9 cellular contexts compared by ENCODE assay signal in the genomic region with DNA sequence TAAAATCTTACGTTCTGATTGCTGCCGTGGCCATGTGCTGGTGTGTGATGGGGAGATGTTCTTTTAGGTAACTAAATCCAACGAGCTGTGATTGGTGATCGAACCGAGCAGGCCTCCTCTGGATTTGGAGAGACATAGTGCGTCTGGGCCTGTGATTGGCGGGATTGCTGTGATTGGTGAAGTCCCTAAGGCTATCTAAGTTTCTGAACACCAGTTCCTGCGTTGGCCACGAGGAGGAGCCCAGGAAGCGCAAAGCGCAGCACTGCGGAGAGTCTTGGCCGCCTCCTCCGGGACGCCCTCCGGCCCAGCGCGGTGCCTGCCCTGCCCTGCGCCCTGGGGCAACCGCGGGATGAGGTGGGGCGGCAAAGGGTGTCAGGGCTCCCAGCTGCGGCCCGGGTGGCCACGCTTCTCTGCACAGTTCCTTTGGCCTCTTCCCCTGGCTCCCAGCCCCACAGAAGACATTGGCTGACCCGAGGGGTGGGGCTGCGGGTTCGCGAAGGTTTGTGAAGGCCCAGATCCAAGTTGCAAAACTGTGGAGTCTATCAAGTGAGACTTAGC. TPM values are rescaled to one million over a fixed set of nuclear protein-coding genes. Genes with fewer than 3 reads are reported as not detected.
DNase-seq lines count a peak whose midpoint lies in the region; FAIRE-seq and TF ChIP-seq lines count a peak whose summit lies in the region.
"Had no signal": no experiment of that assay in that cellular context is flagged by ENCODE, and none has a peak within 500 bp of the region (broad histone marks: within the 10 kb centered on the region; RNA-seq: fewer than 3 reads in every experiment).

No MANE protein-coding gene starts in this region.

- no peak for TF ChIP-seq EP300 in SK-N-SH (IDR thresholded peaks at IDR 0.05; ENCODE audit: borderline replicate concordance in 1 of 2, low read depth in 1 of 2, low read length in 1 of 2)

- H3K36me3 ChIP-seq in SK-N-SH (replicated peaks in 1 of 2; ENCODE audit: control insufficient read depth in 1 of 2, insufficient read depth in 2 of 2, low read length in 1 of 2) (no peaks in the 10 kb centered on the region), cardiac muscle cell (no peaks in the 10 kb centered on the region)

- no peaks in the 10 kb centered on the region for H3K79me2 ChIP-seq in SK-N-SH (ENCODE audit: insufficient read depth)

- TF ChIP-seq CTCF in LNCaP clone FGC (IDR thresholded peaks at IDR 0.05; ENCODE audit: control insufficient read depth, extremely low read depth, insufficient read depth) (peak; percentile 96), SK-N-SH (IDR thresholded peaks at IDR 0.05) (peak; percentile 76), cardiac muscle cell (IDR thresholded peaks at IDR 0.05; ENCODE audit: low read depth, low read length) (peak; percentile 87)

- H3K4me2 ChIP-seq in SK-N-SH = no peak overlapping the region

- POLR2A ChIA-PET in SK-N-SH (lab: Yijun Ruan, JAX) = no interaction called here

- H3F3A ChIP-seq in SK-N-SH (replicated peaks; ENCODE audit: insufficient read depth) = no peaks in the 10 kb centered on the region

- WGBS in SK-N-SH (ENCODE audit: low lambda C conversion rate) = 21% methylated on average over 12 of the region's 29 CpGs

- H3K27me3 ChIP-seq in SK-N-SH (ENCODE audit: insufficient read depth) (no peaks in the 10 kb centered on the region; the same call in 1 of the 2 replicates), cardiac muscle cell (no peaks in the 10 kb centered on the region)

- peaks cover 3% of the 10 kb centered on the region for H3K27me3 Mint-ChIP-seq in activated naive CD4-positive, alpha-beta T cell treated with anti-CD3 and anti-CD28 coated beads for 36 hours (ENCODE audit: low read depth)

- peak; percentile 80 for TF ChIP-seq RAD21 in SK-N-SH (IDR thresholded peaks at IDR 0.05; ENCODE audit: low read length)

- H3K9me3 ChIP-seq in SK-N-SH (no peaks in the 10 kb centered on the region), cardiac muscle cell (ENCODE audit: low read depth) (no peaks in the 10 kb centered on the region)

- intact Hi-C loops in activated naive CD4-positive, alpha-beta T cell treated with anti-CD3 and anti-CD28 coated beads for 36 hours (cut with micrococcal nuclease) = loop anchor here (1.0 to 5.0 kb wide), 6 partner anchors 73 to 479 kb away; a partner anchor contains a TSS
- intact Hi-C loops in posterior cingulate gyrus (cut with DNase I) = loop anchor here (5.0 kb wide), 3 partner anchors 79 to 294 kb away; no protein-coding TSS in a partner anchor

- no peak overlapping the region for H3K4me3 ChIP-seq in LNCaP clone FGC (ENCODE audit: low read depth, low read length)
- H3K4me3 ChIP-seq in SK-N-SH (ENCODE audit: low read depth in 2 of 2, low read length in 1 of 2) = no peak overlapping the region
- no peak overlapping the region for H3K4me3 ChIP-seq in cardiac muscle cell

- CTCF ChIA-PET in SK-N-SH (lab: Yijun Ruan, JAX) = interaction anchor here (0.6 to 3.5 kb wide), 28 partner anchors 9 to 272 kb away, joined by 3 to 48 read pairs (median 4); a partner anchor contains a TSS
- CTCF ChIA-PET in activated naive CD4-positive, alpha-beta T cell treated with anti-CD3 and anti-CD28 coated beads for 36 hours (lab: Charles Lee) = interaction anchor here (0.8 to 3.0 kb wide), 5 partner anchors 18 to 222 kb away, joined by 3 to 20 read pairs (median 3); no protein-coding TSS in a partner anchor

- H3K4me3 Mint-ChIP-seq in activated naive CD4-positive, alpha-beta T cell treated with anti-CD3 and anti-CD28 coated beads for 36 hours = peak overlapping the region; percentile 22

- no peaks in the 10 kb centered on the region for H3K9me3 Mint-ChIP-seq in activated naive CD4-positive, alpha-beta T cell treated with anti-CD3 and anti-CD28 coated beads for 36 hours

- peaks cover 0 to 2% of the 10 kb centered on the region in 2 experiments; a peak in 1 of 4 replicates for H3K4me1 ChIP-seq in SK-N-SH (ENCODE audit: control insufficient read depth in 1 of 2, insufficient read depth in 2 of 2, low read depth in 1 of 2, low read length in 1 of 2)
- H3K4me1 ChIP-seq in cardiac muscle cell (ENCODE audit: low read depth) = no peaks in the 10 kb centered on the region

- H4K20me1 ChIP-seq in SK-N-SH (ENCODE audit: insufficient read depth) = no peaks in the 10 kb centered on the region

- no peak overlapping the region for H3K9ac ChIP-seq in SK-N-SH

- H3K27ac ChIP-seq in SK-N-SH (ENCODE audit: low read depth in 2 of 2, low read length in 1 of 2) = no peak overlapping the region
- H3K27ac ChIP-seq in cardiac muscle cell = no peak overlapping the region

- H3K4me1 Mint-ChIP-seq in activated naive CD4-positive, alpha-beta T cell treated with anti-CD3 and anti-CD28 coated beads for 36 hours (ENCODE audit: low read depth) = peaks cover 11% of the 10 kb centered on the region

- H2AFZ ChIP-seq in SK-N-SH (ENCODE audit: low read depth) = no peak overlapping the region

- no peak overlapping the region for H3K27ac Mint-ChIP-seq in activated naive CD4-positive, alpha-beta T cell treated with anti-CD3 and anti-CD28 coated beads for 36 hours

- FAIRE-seq in urothelium cell line (lab: Jason Lieb, UNC) = no peak

- no peaks in the 10 kb centered on the region for H3K36me3 Mint-ChIP-seq in activated naive CD4-positive, alpha-beta T cell treated with anti-CD3 and anti-CD28 coated beads for 36 hours (ENCODE audit: low read depth)

- no peaks in the 10 kb centered on the region for H3K9me2 ChIP-seq in SK-N-SH

- DNase-seq in NCI-H2227 (lab: John Stamatoyannopoulos, UW; ENCODE audit: unreplicated experiment) = peak; percentile 54
- no peak for DNase-seq in NCI-H2227 treated with DMSO at 0.1 percent for 48 hours (lab: John Stamatoyannopoulos, UW)
- peak; percentile 71 for DNase-seq in LNCaP clone FGC (ENCODE audit: low read depth)
- DNase-seq in SK-N-SH = peak; percentile 85
- peak; percentile 90 for DNase-seq in activated naive CD4-positive, alpha-beta T cell treated with anti-CD3 and anti-CD28 coated beads for 36 hours
- peak; percentile 69 to 78 for DNase-seq in cardiac muscle cell (ENCODE audit: low read depth in 1 of 2, low spot score in 1 of 2)
- DNase-seq in posterior cingulate gyrus = peak; percentile 38 to 95 (median 71)
- DNase-seq in urothelium cell line (ENCODE audit: low spot score) = peak; percentile 93

TF ChIP-seq in SK-N-SH, 30 proteins besides CTCF, POLR2A, EP300 and RAD21:
- TF ChIP-seq RCOR1 (IDR thresholded peaks at IDR 0.05; ENCODE audit: low read length) = peak; percentile 49; the same call in 1 of the 2 replicates
- no peak for TF ChIP-seq CHD2 (IDR thresholded peaks at IDR 0.05; ENCODE audit: low read length, partially characterized antibody)
- peak; percentile 96 for TF ChIP-seq SMC3 (IDR thresholded peaks at IDR 0.05; ENCODE audit: low read depth, low read length)
- TF ChIP-seq, protein P1, sequence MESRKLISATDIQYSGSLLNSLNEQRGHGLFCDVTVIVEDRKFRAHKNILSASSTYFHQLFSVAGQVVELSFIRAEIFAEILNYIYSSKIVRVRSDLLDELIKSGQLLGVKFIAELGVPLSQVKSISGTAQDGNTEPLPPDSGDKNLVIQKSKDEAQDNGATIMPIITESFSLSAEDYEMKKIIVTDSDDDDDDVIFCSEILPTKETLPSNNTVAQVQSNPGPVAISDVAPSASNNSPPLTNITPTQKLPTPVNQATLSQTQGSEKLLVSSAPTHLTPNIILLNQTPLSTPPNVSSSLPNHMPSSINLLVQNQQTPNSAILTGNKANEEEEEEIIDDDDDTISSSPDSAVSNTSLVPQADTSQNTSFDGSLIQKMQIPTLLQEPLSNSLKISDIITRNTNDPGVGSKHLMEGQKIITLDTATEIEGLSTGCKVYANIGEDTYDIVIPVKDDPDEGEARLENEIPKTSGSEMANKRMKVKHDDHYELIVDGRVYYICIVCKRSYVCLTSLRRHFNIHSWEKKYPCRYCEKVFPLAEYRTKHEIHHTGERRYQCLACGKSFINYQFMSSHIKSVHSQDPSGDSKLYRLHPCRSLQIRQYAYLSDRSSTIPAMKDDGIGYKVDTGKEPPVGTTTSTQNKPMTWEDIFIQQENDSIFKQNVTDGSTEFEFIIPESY (IDR thresholded peaks at IDR 0.05; ENCODE audit: borderline replicate concordance, low read depth) = no peak

RNA-seq across cellular contexts. Expression of a gene that starts 33.0 kb away (rescaled TPM):
- not detected in 2 replicates for polyA plus RNA-seq in SK-N-SH (2012; rRNA removed)
- polyA plus RNA-seq in SK-N-SH (2012; cell fraction: cytosol; rRNA removed) = not detected in 2 replicates
- not detected in 2 replicates for polyA plus RNA-seq in SK-N-SH (2012; cell fraction: nucleus; rRNA removed)
- total RNA-seq in activated naive CD4-positive, alpha-beta T cell treated with anti-CD3 and anti-CD28 coated beads for 36 hours = not detected
- 0.09 TPM in 1 of 2 replicates, not detected in the other for total RNA-seq in cardiac muscle cell
- not detected in 2 replicates for polyA plus RNA-seq in cardiac muscle cell
- total RNA-seq: temporal lobe had no signal

RNA-seq across cellular contexts. Expression of a gene that starts 51.7 kb away (rescaled TPM):
- polyA plus RNA-seq in SK-N-SH (2012; rRNA removed) (not detected in 2 replicates), cardiac muscle cell (not detected in 2 replicates)
- polyA plus RNA-seq in SK-N-SH (2012; cell fraction: cytosol; rRNA removed) = not detected in 2 replicates
- not detected in 2 replicates for polyA plus RNA-seq in SK-N-SH (2012; cell fraction: nucleus; rRNA removed)
- not detected for total RNA-seq in activated naive CD4-positive, alpha-beta T cell treated with anti-CD3 and anti-CD28 coated beads for 36 hours
- not detected in 2 replicates for total RNA-seq in cardiac muscle cell
- total RNA-seq: temporal lobe had no signal
